Comparison of ENCODE assay signal across 18 cellular contexts in genomic region chr9:98974106-98974505, GRCh38. TPM values are rescaled to one million over a fixed set of nuclear protein-coding genes. Genes with fewer than 3 reads are reported as not detected.
DNase-seq lines count a peak whose midpoint lies in the region; ATAC-seq, FAIRE-seq and TF ChIP-seq lines count a peak whose summit lies in the region.
"Had no signal": no experiment of that assay in that cellular context is flagged by ENCODE, and none has a peak within 500 bp of the region (broad histone marks: within the 10 kb centered on the region; RNA-seq: fewer than 3 reads in every experiment).

No MANE protein-coding gene starts in this region.

- H2AK5ac ChIP-seq in H1 (ENCODE audit: low read depth, low read length), result no peak overlapping the region

- H2BK12ac ChIP-seq in H1 (ENCODE audit: low read depth, low read length), result peak overlapping the region; percentile 69; the same call in 1 of the 2 replicates

- 0 out of 2 replicates have a peak overlapping the region, but pooled peaks have one; percentile 46 for H2BK15ac ChIP-seq in H1 (ENCODE audit: low read length)

- H3K23ac ChIP-seq in H1 (ENCODE audit: insufficient read length), result no peak overlapping the region

- TF ChIP-seq CTCF in H1 (IDR thresholded peaks at IDR 0.05; ENCODE audit: control extremely low read depth in 1 of 3, insufficient read depth in 1 of 3, low read depth in 1 of 3, low read length in 3 of 3), result no peak
- no peak for TF ChIP-seq CTCF in psoas muscle (IDR thresholded peaks at IDR 0.05)
- TF ChIP-seq CTCF in tibial nerve (IDR thresholded peaks at IDR 0.05), result no peak
- TF ChIP-seq CTCF in SK-N-SH (IDR thresholded peaks at IDR 0.05), result no peak

- H2BK5ac ChIP-seq in H1 (ENCODE audit: low read depth, low read length), result no peak overlapping the region

- H4K8ac ChIP-seq in H1 (ENCODE audit: extremely low read depth, insufficient read depth, low read length), result no peak overlapping the region

- H2AFZ ChIP-seq in H1 (ENCODE audit: low read length), result no peak overlapping the region
- H2AFZ ChIP-seq in SK-N-SH (ENCODE audit: low read depth), result no peak overlapping the region

- no peak overlapping the region for H2BK120ac ChIP-seq in H1 (replicated peaks; ENCODE audit: low read depth, low read length)

- peaks cover 7 to 44% (median 28%) of the 10 kb centered on the region in 4 experiments for H3K27me3 ChIP-seq in H1 (replicated peaks in 1 of 4; ENCODE audit: control insufficient read depth in 3 of 4, extremely low read depth in 1 of 4, insufficient read depth in 3 of 4, low read length in 3 of 4)
- peaks cover 0 to 13% (median 0%) of the 10 kb centered on the region in 3 donors for H3K27me3 ChIP-seq in psoas muscle (ENCODE audit: insufficient read depth in 3 of 3, low read length in 2 of 3)
- no peaks in the 10 kb centered on the region for H3K27me3 ChIP-seq in tibial nerve
- no peaks in the 10 kb centered on the region for H3K27me3 ChIP-seq in SK-N-SH (ENCODE audit: insufficient read depth)
- H3K27me3 ChIP-seq: Peyer's patch had no signal

- H3K56ac ChIP-seq in H1 (replicated peaks; ENCODE audit: insufficient read length, low read depth, low read length), result no peak overlapping the region

- no peak overlapping the region for H3K4me3 ChIP-seq in H1 (ENCODE audit: extremely low read depth in 1 of 4, insufficient read depth in 2 of 4, low read depth in 3 of 4, low read length in 4 of 4)
- H3K4me3 ChIP-seq in psoas muscle, result no peak overlapping the region
- H3K4me3 ChIP-seq in tibial nerve, result no peak overlapping the region
- no peak overlapping the region for H3K4me3 ChIP-seq in SK-N-SH (ENCODE audit: low read depth in 2 of 2, low read length in 1 of 2)

- peak; percentile 22 for DNase-seq in DMS53 (lab: John Stamatoyannopoulos, UW)
- no peak for DNase-seq in DMS53 treated with DMSO at 0.1 percent for 48 hours (lab: John Stamatoyannopoulos, UW; ENCODE audit: unreplicated experiment)
- no peak for DNase-seq in H1 (ENCODE audit: low read depth in 1 of 2, low spot score in 2 of 2)
- no peak for DNase-seq in psoas muscle
- no peak for DNase-seq in tibial nerve (ENCODE audit: low spot score in 2 of 2)
- DNase-seq in SK-N-SH, result no peak
- DNase-seq in iPS-NIHi7 (ENCODE audit: extremely low spot score), result no peak
- DNase-seq: DMS 273 treated with DMSO at 0.1 percent for 48 hours, EL, NCI-H1417 treated with DMSO at 0.1 percent for 48 hours, NCI-H2029, NCI-H2171 treated with DMSO at 0.1 percent for 48 hours, NCI-H510A, NCI-H82 had no signal

- no peak overlapping the region for H4K5ac ChIP-seq in H1 (ENCODE audit: insufficient read length, low read depth, low read length)

- H3K36me3 ChIP-seq in H1 (ENCODE audit: control insufficient read depth in 2 of 4, insufficient read depth in 4 of 4, low read length in 3 of 4) (no peaks in the 10 kb centered on the region), psoas muscle (ENCODE audit: insufficient read depth in 1 of 2, low read depth in 1 of 2) (no peaks in the 10 kb centered on the region), tibial nerve (no peaks in the 10 kb centered on the region), SK-N-SH (replicated peaks in 1 of 2; ENCODE audit: control insufficient read depth in 1 of 2, insufficient read depth in 2 of 2, low read length in 1 of 2) (no peaks in the 10 kb centered on the region)
- H3K36me3 ChIP-seq: Peyer's patch had no signal

- H3K4me2 ChIP-seq in H1 (ENCODE audit: insufficient read depth in 1 of 2, low read depth in 2 of 2, low read length in 2 of 2) (no peak overlapping the region), SK-N-SH (no peak overlapping the region)

- no peak overlapping the region for H3K4ac ChIP-seq in H1 (replicated peaks; ENCODE audit: insufficient read length, low read depth, low read length)

- CTCF ChIA-PET in H1 (lab: Charles Lee; ENCODE audit: partially characterized antibody), result interaction anchor here (0.7 to 4.5 kb wide), 24 partner anchors 10 to 183 kb away, joined by 3 to 28 read pairs (median 4); partner anchors contain the start of gene COL15A1
- CTCF ChIA-PET in SK-N-SH (lab: Yijun Ruan, JAX), result interaction anchor here (1.0 to 7.2 kb wide), 10 partner anchors 9 to 174 kb away, joined by 3 to 57 read pairs (median 6); no protein-coding TSS in a partner anchor

- intact Hi-C loops in psoas muscle (cut with DNase I), result loop anchor here (2.0 to 5.0 kb wide), 2 partner anchors 25 to 168 kb away; no protein-coding TSS in a partner anchor

- no peaks in the 10 kb centered on the region for H3K79me2 ChIP-seq in H1 (ENCODE audit: control insufficient read depth in 1 of 2, insufficient read depth in 2 of 2, low read length in 2 of 2)
- no peaks in the 10 kb centered on the region for H3K79me2 ChIP-seq in SK-N-SH (ENCODE audit: insufficient read depth)

- H3K4me1 ChIP-seq in H1 (replicated peaks in 1 of 4; ENCODE audit: control insufficient read depth in 3 of 4, insufficient read depth in 4 of 4, low read length in 3 of 4), result peaks cover 4 to 19% (median 10%) of the 10 kb centered on the region in 4 experiments
- H3K4me1 ChIP-seq in psoas muscle, result peaks cover 27% of the 10 kb centered on the region
- peaks cover 0 to 93% (median 36%) of the 10 kb centered on the region in 4 donors for H3K4me1 ChIP-seq in tibial nerve
- H3K4me1 ChIP-seq in SK-N-SH (ENCODE audit: control insufficient read depth in 1 of 2, insufficient read depth in 2 of 2, low read depth in 1 of 2, low read length in 1 of 2), result peaks cover 5 to 9% of the 10 kb centered on the region in 2 experiments; a peak in 1 of 4 replicates

- no peak overlapping the region for H3K18ac ChIP-seq in H1 (ENCODE audit: extremely low read depth, low read length)

- no peaks in the 10 kb centered on the region for H3K79me1 ChIP-seq in H1 (ENCODE audit: low read depth, low read length)

- TF ChIP-seq POLR2A in H1 (IDR thresholded peaks at IDR 0.05; ENCODE audit: control extremely low read depth in 1 of 2, low read depth in 2 of 2, low read length in 2 of 2) (no peak), tibial nerve (IDR thresholded peaks at IDR 0.05) (no peak)

- H3K9ac ChIP-seq in H1 (replicated peaks in 1 of 4; ENCODE audit: extremely low read depth in 1 of 4, low read depth in 3 of 4, low read length in 3 of 4), result no peak overlapping the region
- H3K9ac ChIP-seq in SK-N-SH, result no peak overlapping the region

- FAIRE-seq in H1 (lab: Jason Lieb, UNC), result no peak

- ATAC-seq in psoas muscle, result no peak
- no peak for ATAC-seq in HG02759 (IDR thresholded peaks at IDR 0.05; ENCODE audit: unreplicated experiment)

- H3K9me3 ChIP-seq in H1 (ENCODE audit: insufficient read depth in 2 of 2, low read depth in 1 of 2, low read length in 1 of 2) (no peaks in the 10 kb centered on the region), psoas muscle (no peaks in the 10 kb centered on the region), tibial nerve (no peaks in the 10 kb centered on the region), SK-N-SH (no peaks in the 10 kb centered on the region)
- H3K9me3 ChIP-seq: Peyer's patch had no signal

- H4K20me1 ChIP-seq in H1 (replicated peaks in 1 of 2; ENCODE audit: control insufficient read depth in 1 of 2, insufficient read depth in 2 of 2, low read length in 2 of 2) (peaks cover 0 to 1% of the 10 kb centered on the region in 2 experiments), SK-N-SH (ENCODE audit: insufficient read depth) (no peaks in the 10 kb centered on the region)

- TF ChIP-seq EP300 in H1 (IDR thresholded peaks at IDR 0.05; ENCODE audit: borderline replicate concordance in 1 of 2, low read depth in 2 of 2, low read length in 2 of 2), result no peak
- no peak for TF ChIP-seq EP300 in tibial nerve (IDR thresholded peaks at IDR 0.05)
- no peak for TF ChIP-seq EP300 in SK-N-SH (IDR thresholded peaks at IDR 0.05; ENCODE audit: borderline replicate concordance in 1 of 2, low read depth in 1 of 2, low read length in 1 of 2)

- no peak overlapping the region for H3K14ac ChIP-seq in H1 (ENCODE audit: insufficient read length)

- H4K91ac ChIP-seq in H1 (replicated peaks; ENCODE audit: insufficient read length, low read length), result no peak overlapping the region

- no peak for TF ChIP-seq RAD21 in H1 (IDR thresholded peaks at IDR 0.05 in 1 of 2, conservative IDR thresholded peaks at IDR 0.05 in 1 of 2; ENCODE audit: low read depth in 2 of 2, low read length in 2 of 2)
- TF ChIP-seq RAD21 in SK-N-SH (IDR thresholded peaks at IDR 0.05; ENCODE audit: low read length), result no peak

- WGBS in H1 (ENCODE audit: extremely low coverage in 1 of 2, insufficient coverage in 1 of 2, insufficient read length in 1 of 2, insufficient replicate concordance in 2 of 2, low coverage in 1 of 2, low lambda C conversion rate in 2 of 2, missing lambda C conversion rate in 1 of 2), 2 experiments, result 85% methylated on average over 6 of the region's 6 CpGs; no CpG with 5 or more reads in 1 of the 2 experiments
- WGBS in psoas muscle, 3 donors, result 57 to 65% (median 60%) methylated on average over 6 of the region's 6 CpGs
- WGBS in tibial nerve, 2 donors, result 74 to 82% methylated on average over 6 of the region's 6 CpGs
- WGBS in SK-N-SH (ENCODE audit: low lambda C conversion rate), result 64% methylated on average over 6 of the region's 6 CpGs

- no peaks in the 10 kb centered on the region for H3K9me2 ChIP-seq in SK-N-SH

- peaks cover 5% of the 10 kb centered on the region; the same call in 1 of the 2 replicates for H3K23me2 ChIP-seq in H1 (ENCODE audit: low read depth, low read length)

- no peak overlapping the region for H2BK20ac ChIP-seq in H1 (ENCODE audit: low read length)

- POLR2A ChIA-PET in H1 (lab: Charles Lee; ENCODE audit: partially characterized antibody), result interaction anchor here (0.8 kb wide), 1 partner anchor 10 kb away, joined by 3 read pairs; no protein-coding TSS in a partner anchor
- POLR2A ChIA-PET in SK-N-SH (lab: Yijun Ruan, JAX), result no interaction called here

- no peaks in the 10 kb centered on the region for H3F3A ChIP-seq in SK-N-SH (replicated peaks; ENCODE audit: insufficient read depth)

- H3K27ac ChIP-seq in H1 (ENCODE audit: low read depth, low read length) (no peak overlapping the region), psoas muscle (peak overlapping the region; percentile 30), tibial nerve (peak overlapping the region; percentile 79 to 93 (median 88)), SK-N-SH (ENCODE audit: low read depth in 2 of 2, low read length in 1 of 2) (no peak overlapping the region)
- H3K27ac ChIP-seq: 22Rv1 had no signal

RNA-seq across cellular contexts. Expression of gene COL15A1, which starts 30.4 kb away (rescaled TPM):
- total RNA-seq in H1 (2021; fragmentation: NEBNext Ultra II Directional; extraction: Animal tissue kit (Norgen Biotek cat#: 25700)), result 0.08 and 0.15 TPM in 2 replicates
- 0.12 and 0.19 TPM in 2 replicates for polyA plus RNA-seq in H1 (2011; rRNA removed)
- polyA plus RNA-seq in H1 (2011; cell fraction: cytosol; rRNA removed), result 0.13 TPM
- 1.2 TPM for polyA plus RNA-seq in H1 (2011; cell fraction: nucleus; rRNA removed)
- 0.08 to 0.29 TPM (median 0.09 TPM) in 3 of 4 replicates, not detected in the other for polyA plus RNA-seq in H1 (2012, experiment 1 of 2)
- 0.07 TPM for polyA plus RNA-seq in H1 (2012, experiment 2 of 2)
- 0.06 TPM for polyA plus RNA-seq in H1 (2013, experiment 1 of 2)
- polyA plus RNA-seq in H1 (2013, experiment 2 of 2), result 0.07 TPM
- 0.24 and 0.41 TPM in 2 replicates for polyA minus RNA-seq in H1 (2011; rRNA and poly(A)+ RNA removed)
- not detected for polyA minus RNA-seq in H1 (2011; cell fraction: cytosol; rRNA and poly(A)+ RNA removed)
- 0.30 TPM for polyA minus RNA-seq in H1 (2011; cell fraction: nucleus; rRNA and poly(A)+ RNA removed)
- total RNA-seq in psoas muscle, result 10 to 100 TPM in 2 of 4 donors, 1 to 10 TPM in 2; 5.6 to 34.7 (median 14.3) TPM
- 1 to 10 TPM; 2.9 to 7.5 (median 3.7) TPM for polyA plus RNA-seq in psoas muscle
- total RNA-seq in tibial nerve, result 10 to 100 TPM; 25.8 to 55.3 (median 36.0) TPM
- 0.76 and 0.84 TPM in 2 replicates for polyA plus RNA-seq in SK-N-SH (2012; rRNA removed)
- 0.55 and 0.72 TPM in 2 replicates for polyA plus RNA-seq in SK-N-SH (2012; cell fraction: cytosol; rRNA removed)
- polyA plus RNA-seq in SK-N-SH (2012; cell fraction: nucleus; rRNA removed), result 1.3 and 2.5 TPM in 2 replicates
- total RNA-seq: H9 had no signal

Comparison
In these comparisons a context has a peak if more than half of its experiments do, and no peak if none do; other contexts are left out.
1. H3K27ac ChIP-seq: peak in psoas muscle (single experiment) and tibial nerve (4 of 4); none in H1 (single experiment) and SK-N-SH (0 of 2).